ENCODE assay signal across 24 cellular contexts in the genomic region with DNA sequence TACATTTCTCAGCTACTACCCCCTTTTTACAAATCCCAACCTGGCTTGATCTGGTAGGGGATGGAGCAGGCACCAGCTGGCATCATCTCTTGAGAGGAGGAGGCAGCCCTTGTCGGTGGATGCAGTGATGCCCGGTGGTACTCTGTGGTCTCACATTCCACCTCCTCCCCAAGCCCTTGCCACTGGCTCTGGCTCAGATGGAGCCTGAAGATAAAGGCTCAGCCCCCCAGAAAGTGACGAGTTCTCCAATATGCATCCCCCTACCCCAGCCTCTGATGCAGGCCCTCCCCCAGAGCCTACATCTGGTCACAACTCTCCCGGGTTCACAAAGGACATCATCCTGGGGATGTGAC. TPM values are rescaled to one million over a fixed set of nuclear protein-coding genes. Genes with fewer than 3 reads are reported as not detected.
"Had no signal": no experiment of that assay in that cellular context is flagged by ENCODE, and none has a peak within 500 bp of the region (broad histone marks: within the 10 kb centered on the region; RNA-seq: fewer than 3 reads in every experiment).

No MANE protein-coding gene starts in this region.

- H3K4me3 Mint-ChIP-seq: dendritic cell treated with granulocyte-macrophage colony-stimulating factor and Interleukin-4, amounts not matched to agents 40 ng/mL and 50 ng/mL, for 4 days; effector memory CD8-positive, alpha-beta T cell; endodermal cell; mesothelial cell of epicardium had no signal

- H3K9me3 Mint-ChIP-seq: dendritic cell treated with granulocyte-macrophage colony-stimulating factor and Interleukin-4, amounts not matched to agents 40 ng/mL and 50 ng/mL, for 4 days; effector memory CD8-positive, alpha-beta T cell; endodermal cell; mesothelial cell of epicardium had no signal

- DNase-seq: colonic mucosa; cortex of kidney; effector CD8-positive, alpha-beta T cell; effector memory CD8-positive, alpha-beta T cell; endodermal cell; erythroblast; esophagus squamous epithelium; foreskin fibroblast; foreskin melanocyte; gastrocnemius medialis; glutamatergic neuron; head of caudate nucleus; heart right ventricle; hippocampal formation; left cardiac atrium; left lung; left ventricle myocardium superior; lower lobe of right lung; mesenchymal stem cell; mucosa of descending colon had no signal

- H3K27ac Mint-ChIP-seq: dendritic cell treated with granulocyte-macrophage colony-stimulating factor and Interleukin-4, amounts not matched to agents 40 ng/mL and 50 ng/mL, for 4 days; endodermal cell; mesothelial cell of epicardium had no signal

- ATAC-seq: effector memory CD8-positive, alpha-beta T cell; esophagus mucosa; gastrocnemius medialis; heart right ventricle; left cardiac atrium; left lung; left ventricle myocardium superior; lower lobe of right lung; mucosa of descending colon had no signal

RNA-seq across cellular contexts. Expression of gene KISS1, which starts 21.3 kb away (rescaled TPM):
- polyA plus RNA-seq: heart right ventricle, keratinocyte had no signal

RNA-seq across cellular contexts. Expression of gene REN, which starts 51.5 kb away (rescaled TPM):
- polyA plus RNA-seq: heart right ventricle, keratinocyte had no signal
